Comparison of ENCODE assay signal across 1 cellular context in the genomic region with DNA sequence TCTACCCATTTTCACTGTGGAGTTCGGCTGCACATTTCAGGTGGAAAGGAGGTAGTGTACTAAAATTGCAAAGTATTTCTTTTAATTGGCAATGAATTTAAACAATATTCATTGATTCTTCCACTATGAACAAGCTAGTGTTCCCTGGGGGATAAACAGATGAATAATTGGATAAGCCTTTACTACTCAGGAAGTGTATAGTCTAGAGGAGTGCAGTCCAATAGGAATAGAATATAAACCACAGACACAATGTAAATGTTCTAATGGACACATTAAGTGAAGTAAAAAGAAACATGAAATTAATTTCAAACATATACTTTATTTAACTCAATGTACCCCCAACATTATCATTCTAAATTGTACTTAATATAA.
TF ChIP-seq lines count a peak whose summit lies in the region.

No MANE protein-coding gene starts in this region.

TF ChIP-seq in A549, 52 proteins besides CTCF, POLR2A, EP300 and RAD21:
- TF ChIP-seq MAFK (IDR thresholded peaks at IDR 0.05; ENCODE audit: partially characterized antibody) (no peak), NR3C1 (IDR thresholded peaks at IDR 0.05) (no peak), POLR2AphosphoS2 (conservative IDR thresholded peaks at IDR 0.05; ENCODE audit: low read length) (no peak), PHF8 (IDR thresholded peaks at IDR 0.05; ENCODE audit: borderline replicate concordance, low read depth) (no peak), CHD2 (IDR thresholded peaks at IDR 0.05; ENCODE audit: low read length, partially characterized antibody) (no peak), SREBF2 (IDR thresholded peaks at IDR 0.05) (no peak), USF2 (IDR thresholded peaks at IDR 0.05) (no peak), RCOR1 (IDR thresholded peaks at IDR 0.05; ENCODE audit: low read depth, low read length) (no peak), HEYL (CRISPR knock-in tag; IDR thresholded peaks at IDR 0.05) (no peak), CHD4 (IDR thresholded peaks at IDR 0.05; ENCODE audit: borderline replicate concordance) (no peak), HOXB13 (CRISPR knock-in tag; IDR thresholded peaks at IDR 0.05; ENCODE audit: low read depth) (no peak), ZFP36 (IDR thresholded peaks at IDR 0.05; ENCODE audit: borderline replicate concordance, partially characterized antibody) (no peak), HOXA7 (CRISPR knock-in tag; IDR thresholded peaks at IDR 0.05) (no peak), FOSB (CRISPR knock-in tag; IDR thresholded peaks at IDR 0.05) (no peak), HES2 (IDR thresholded peaks at IDR 0.05) (no peak), CEBPB (IDR thresholded peaks at IDR 0.05) (no peak), MAX (IDR thresholded peaks at IDR 0.05) (no peak), CBX8 (IDR thresholded peaks at IDR 0.05) (no peak), EHMT2 (IDR thresholded peaks at IDR 0.05; ENCODE audit: low read depth) (no peak)
- TF ChIP-seq, protein P1, sequence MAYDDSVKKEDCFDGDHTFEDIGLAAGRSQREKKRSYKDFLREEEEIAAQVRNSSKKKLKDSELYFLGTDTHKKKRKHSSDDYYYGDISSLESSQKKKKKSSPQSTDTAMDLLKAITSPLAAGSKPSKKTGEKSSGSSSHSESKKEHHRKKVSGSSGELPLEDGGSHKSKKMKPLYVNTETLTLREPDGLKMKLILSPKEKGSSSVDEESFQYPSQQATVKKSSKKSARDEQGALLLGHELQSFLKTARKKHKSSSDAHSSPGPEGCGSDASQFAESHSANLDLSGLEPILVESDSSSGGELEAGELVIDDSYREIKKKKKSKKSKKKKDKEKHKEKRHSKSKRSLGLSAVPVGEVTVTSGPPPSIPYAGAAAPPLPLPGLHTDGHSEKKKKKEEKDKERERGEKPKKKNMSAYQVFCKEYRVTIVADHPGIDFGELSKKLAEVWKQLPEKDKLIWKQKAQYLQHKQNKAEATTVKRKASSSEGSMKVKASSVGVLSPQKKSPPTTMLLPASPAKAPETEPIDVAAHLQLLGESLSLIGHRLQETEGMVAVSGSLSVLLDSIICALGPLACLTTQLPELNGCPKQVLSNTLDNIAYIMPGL (CRISPR knock-in tag; IDR thresholded peaks at IDR 0.05; ENCODE audit: borderline replicate concordance), result no peak
